Comparison of ENCODE assay signal across 10 cellular contexts in the genomic region with DNA sequence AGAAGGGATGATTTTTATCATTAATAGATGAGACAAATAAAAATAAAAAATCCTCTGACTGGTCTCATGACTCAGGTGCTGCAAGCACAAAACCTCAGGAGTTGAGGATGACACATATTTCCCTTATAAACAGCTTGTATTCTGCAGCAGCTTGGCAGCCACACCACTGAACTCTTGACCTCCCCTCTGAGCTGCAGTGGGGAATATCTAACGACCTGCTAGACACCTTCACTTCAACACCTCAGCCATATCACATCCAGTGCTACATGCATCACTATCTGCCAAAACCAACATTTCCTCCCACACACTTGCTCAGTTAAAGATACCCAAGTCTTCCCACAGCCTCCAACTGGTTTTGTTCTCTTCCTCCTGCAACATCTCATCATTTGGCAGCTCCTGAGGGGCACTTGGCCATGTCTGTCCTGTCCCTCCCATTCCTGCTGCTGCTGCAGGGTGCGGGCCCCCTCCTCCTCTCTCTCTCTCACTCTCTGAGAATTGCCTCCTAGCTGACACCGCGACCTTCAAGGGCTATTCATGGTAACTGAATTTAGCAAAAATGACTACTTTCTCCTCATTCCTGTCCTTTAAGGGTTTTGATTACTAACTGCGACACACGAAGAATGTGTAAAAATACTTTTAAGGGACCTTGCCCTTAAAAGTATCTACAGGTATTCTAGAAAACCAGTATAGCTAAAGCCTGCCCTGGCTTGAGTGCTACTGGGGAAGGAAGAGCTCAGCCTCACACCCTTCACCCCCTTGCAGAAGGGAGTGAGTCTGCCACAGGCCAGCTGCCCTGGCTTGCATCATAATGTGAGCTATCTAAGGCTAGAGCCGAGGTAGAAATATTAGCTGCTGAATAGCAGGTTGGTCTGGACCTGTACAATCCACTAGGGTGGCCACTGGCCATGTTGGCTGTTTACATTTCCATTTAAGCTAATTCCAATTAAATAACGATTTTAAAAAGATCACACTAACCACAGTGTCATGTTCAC. TPM values are rescaled to one million over a fixed set of nuclear protein-coding genes. Genes with fewer than 3 reads are reported as not detected.
A peak's percentile ranks its signal among the peaks of the same experiment; 100 is the strongest.
DNase-seq lines count a peak whose midpoint lies in the region; ATAC-seq, FAIRE-seq and TF ChIP-seq lines count a peak whose summit lies in the region.
"Had no signal": no experiment of that assay in that cellular context is flagged by ENCODE, and none has a peak within 500 bp of the region (broad histone marks: within the 10 kb centered on the region; RNA-seq: fewer than 3 reads in every experiment).

No MANE protein-coding gene starts in this region.

- H3K27me3 Mint-ChIP-seq in activated CD8-positive, alpha-beta T cell treated with anti-CD3 and anti-CD28 coated beads for 36 hours, result peaks cover 38% of the 10 kb centered on the region

- in situ Hi-C loops in HepG2 (cut with HindIII; ENCODE audit: extremely low pct_ligation_motif_present, low pct_unique_long_range_greater_than_20kb) (no loop called here), transverse colon (cut with MboI; ENCODE audit: low pct_ligation_motif_present in 1 of 4, low pct_unique_long_range_greater_than_20kb in 1 of 4, low sequenced_read_pairs in 3 of 4) (no loop called here)

- H2AFZ ChIP-seq in HepG2 (ENCODE audit: low read length), result no peak overlapping the region

- no peak overlapping the region for H3K9ac ChIP-seq in HepG2 (ENCODE audit: insufficient read depth, low read depth, low read length)

- no peaks in the 10 kb centered on the region for H4K20me1 ChIP-seq in HepG2 (ENCODE audit: insufficient read depth, low read length)

- FAIRE-seq in HepG2 (lab: Jason Lieb, UNC) (no peak), H54 (lab: Jason Lieb, UNC) (no peak)

- H3K4me1 Mint-ChIP-seq in activated CD8-positive, alpha-beta T cell treated with anti-CD3 and anti-CD28 coated beads for 36 hours (ENCODE audit: low read depth), result peaks cover 22% of the 10 kb centered on the region

- DNase-seq in right lobe of liver, result no peak
- DNase-seq in HepG2 (ENCODE audit: low spot score), result no peak
- peak; percentile 74 for DNase-seq in activated CD8-positive, alpha-beta T cell treated with anti-CD3 and anti-CD28 coated beads for 36 hours
- DNase-seq in right cardiac atrium, result no peak
- DNase-seq in transverse colon, result peak; percentile 13
- DNase-seq in H54 (ENCODE audit: insufficient read length, low spot score), result no peak
- DNase-seq: C1 segment of cervical spinal cord, NCI-H2081 had no signal

- TF ChIP-seq CTCF in right lobe of liver (IDR thresholded peaks at IDR 0.05) (no peak), HepG2 (CRISPR knock-in tag; IDR thresholded peaks at IDR 0.05) (no peak), transverse colon (IDR thresholded peaks at IDR 0.05) (no peak)
- no peak for TF ChIP-seq CTCF in activated CD8-positive, alpha-beta T cell treated with anti-CD3 and anti-CD28 coated beads for 36 hours (IDR thresholded peaks at IDR 0.05)

- intact Hi-C loops in right lobe of liver (cut with DNase I), result no loop called here
- intact Hi-C loops in HepG2 (cut with micrococcal nuclease; ENCODE audit: unreplicated experiment), result no loop called here
- intact Hi-C loops in activated CD8-positive, alpha-beta T cell treated with anti-CD3 and anti-CD28 coated beads for 36 hours (cut with micrococcal nuclease), result loop anchor here (2.0 kb wide), 1 partner anchor 17 kb away; no protein-coding TSS in a partner anchor
- intact Hi-C loops in right cardiac atrium (cut with DNase I), result no loop called here
- intact Hi-C loops in transverse colon (cut with DNase I; ENCODE audit: low total_unique reads), result no loop called here

- H3K27me3 ChIP-seq in right lobe of liver (no peaks in the 10 kb centered on the region), HepG2 (ENCODE audit: control insufficient read depth in 1 of 2, insufficient read depth in 2 of 2, low read length in 2 of 2) (peaks cover 0 to 8% of the 10 kb centered on the region in 2 experiments; a peak in 2 of 5 replicates), right cardiac atrium (ENCODE audit: control insufficient read depth, insufficient read depth) (no peaks in the 10 kb centered on the region), transverse colon (no peaks in the 10 kb centered on the region)

- no peaks in the 10 kb centered on the region for H3K36me3 ChIP-seq in right lobe of liver
- no peaks in the 10 kb centered on the region for H3K36me3 ChIP-seq in HepG2 (replicated peaks in 1 of 2; ENCODE audit: control insufficient read depth in 1 of 2, insufficient read depth in 2 of 2, low read length in 2 of 2)
- H3K36me3 ChIP-seq in transverse colon, result no peaks in the 10 kb centered on the region

- no peaks in the 10 kb centered on the region for H3K9me3 ChIP-seq in right lobe of liver
- no peaks in the 10 kb centered on the region for H3K9me3 ChIP-seq in HepG2 (ENCODE audit: low read length)
- H3K9me3 ChIP-seq in right cardiac atrium (ENCODE audit: control insufficient read depth, low read length), result no peaks in the 10 kb centered on the region
- H3K9me3 ChIP-seq in transverse colon, result no peaks in the 10 kb centered on the region

- POLR2A ChIA-PET in HepG2 (lab: Yijun Ruan, JAX), result no interaction called here
- POLR2A ChIA-PET in activated CD8-positive, alpha-beta T cell treated with anti-CD3 and anti-CD28 coated beads for 36 hours (lab: Charles Lee), result interaction anchor here (0.7 to 1.2 kb wide), 3 partner anchors 16 to 848 kb away, joined by 3 to 5 read pairs (median 3); no protein-coding TSS in a partner anchor

- CTCF ChIA-PET in HepG2 (lab: Yijun Ruan, JAX; ENCODE audit: low intra/inter-chr PET ratio, low total read pairs), result no interaction called here
- CTCF ChIA-PET in activated CD8-positive, alpha-beta T cell treated with anti-CD3 and anti-CD28 coated beads for 36 hours (lab: Charles Lee), result interaction anchor here (0.9 to 2.1 kb wide), 9 partner anchors 9 to 195 kb away, joined by 3 to 7 read pairs (median 3); no protein-coding TSS in a partner anchor

- no TSS peak for BruUV-seq in HepG2 (replicated peaks; lab: Mats Ljungman, UMichigan)

- no peak for TF ChIP-seq EP300 in HepG2 (IDR thresholded peaks at IDR 0.05; ENCODE audit: low read depth in 2 of 2, low read length in 2 of 2)
- no peak for TF ChIP-seq EP300 in HepG2 (CRISPR knock-in tag; IDR thresholded peaks at IDR 0.05; ENCODE audit: borderline replicate concordance)
- no peak for TF ChIP-seq EP300 in transverse colon (IDR thresholded peaks at IDR 0.05; ENCODE audit: low read depth)

- no peaks in the 10 kb centered on the region for H3K9me3 Mint-ChIP-seq in activated CD8-positive, alpha-beta T cell treated with anti-CD3 and anti-CD28 coated beads for 36 hours

- TF ChIP-seq RAD21 in HepG2 (CRISPR knock-in tag; IDR thresholded peaks at IDR 0.05), result no peak

- H3K4me3 ChIP-seq in right lobe of liver (no peak overlapping the region), HepG2 (replicated peaks in 1 of 3; ENCODE audit: insufficient read depth in 1 of 3, low read depth in 2 of 3, low read length in 3 of 3) (no peak overlapping the region), right cardiac atrium (ENCODE audit: low read length) (no peak overlapping the region), transverse colon (no peak overlapping the region)

- TF ChIP-seq POLR2A in right lobe of liver (IDR thresholded peaks at IDR 0.05) (no peak), HepG2 (IDR thresholded peaks at IDR 0.05; ENCODE audit: insufficient read depth in 1 of 2, low read depth in 2 of 2, low read length in 2 of 2) (no peak), transverse colon (IDR thresholded peaks at IDR 0.05) (no peak), H54 (IDR thresholded peaks at IDR 0.05; ENCODE audit: low read depth, low read length) (no peak)

- H3K4me2 ChIP-seq in HepG2 (ENCODE audit: low read depth, low read length), result no peak overlapping the region

- WGBS in right lobe of liver (ENCODE audit: insufficient coverage, low coverage, low lambda C conversion rate, missing lambda C conversion rate), result 61% methylated on average over 7 of the region's 8 CpGs
- 37% methylated on average over 8 of the region's 8 CpGs for WGBS in HepG2 (ENCODE audit: low lambda C conversion rate)
- WGBS in right cardiac atrium, result 29% methylated on average over 8 of the region's 8 CpGs
- WGBS in transverse colon (ENCODE audit: low coverage in 1 of 2), 2 donors, result 55 to 65% methylated on average over 8 of the region's 8 CpGs

- peak overlapping the region; percentile 2 for H3K27ac Mint-ChIP-seq in activated CD8-positive, alpha-beta T cell treated with anti-CD3 and anti-CD28 coated beads for 36 hours

- no peak overlapping the region for H3K4me3 Mint-ChIP-seq in activated CD8-positive, alpha-beta T cell treated with anti-CD3 and anti-CD28 coated beads for 36 hours

- H3K36me3 Mint-ChIP-seq in activated CD8-positive, alpha-beta T cell treated with anti-CD3 and anti-CD28 coated beads for 36 hours (ENCODE audit: low read depth), result no peaks in the 10 kb centered on the region

- no peaks in the 10 kb centered on the region for H3K4me1 ChIP-seq in right lobe of liver
- H3K4me1 ChIP-seq in HepG2 (ENCODE audit: insufficient read depth, low read length), result no peaks in the 10 kb centered on the region
- H3K4me1 ChIP-seq in right cardiac atrium (ENCODE audit: control insufficient read depth, insufficient read depth, low read length), result no peaks in the 10 kb centered on the region
- no peaks in the 10 kb centered on the region for H3K4me1 ChIP-seq in transverse colon

- H3K79me2 ChIP-seq in HepG2 (ENCODE audit: insufficient read depth, low read length), result no peaks in the 10 kb centered on the region

- H3K27ac ChIP-seq in right lobe of liver, result no peak overlapping the region
- no peak overlapping the region for H3K27ac ChIP-seq in HepG2 (ENCODE audit: extremely low read length, insufficient read depth, low read length)
- H3K27ac ChIP-seq in right cardiac atrium (ENCODE audit: low read length), result no peak overlapping the region
- no peak overlapping the region for H3K27ac ChIP-seq in transverse colon

- ATAC-seq in right lobe of liver (peak; percentile 37 to 82 (median 50)), HepG2 (no peak), right cardiac atrium (peak; percentile 28 to 75), HG03025 (IDR thresholded peaks at IDR 0.05; ENCODE audit: low FRiP score, unreplicated experiment) (no peak), GM18909 (IDR thresholded peaks at IDR 0.05; ENCODE audit: poor library complexity, unreplicated experiment) (no peak)
- peak; percentile 97 for ATAC-seq in activated CD8-positive, alpha-beta T cell treated with anti-CD3 and anti-CD28 coated beads for 36 hours

RNA-seq across cellular contexts. Expression of gene CCR9, which starts 5.0 kb away (rescaled TPM):
- total RNA-seq in right lobe of liver (under 1 TPM in 3 of 6 experiments, not detected in 3; 0.07 to 0.09 (median 0.07) TPM), HepG2 (2016; rRNA removed; fragmentation: Illumina TruSeq; extraction: Trizol) (not detected in 2 replicates), right cardiac atrium (not detected), transverse colon (1 to 10 TPM in 1 of 4 donors, under 1 TPM in 1, not detected in 2; 0.14 to 1.3 TPM)
- not detected in 2 replicates for total RNA-seq in HepG2 (2016; cell fraction: cytosol; rRNA removed; fragmentation: Illumina TruSeq; extraction: Trizol; ENCODE audit: low read depth)
- not detected in 2 replicates for total RNA-seq in HepG2 (2016; cell fraction: insoluble cytoplasmic fraction; rRNA removed; fragmentation: Illumina TruSeq; extraction: Trizol)
- total RNA-seq in HepG2 (2016; cell fraction: membrane; rRNA removed; fragmentation: Illumina TruSeq; extraction: Trizol), result not detected in 2 replicates
- total RNA-seq in HepG2 (2016; cell fraction: nucleus; rRNA removed; fragmentation: Illumina TruSeq; extraction: Trizol), result not detected in 2 replicates
- polyA plus RNA-seq in HepG2 (2011; rRNA removed) (not detected in 2 replicates), right cardiac atrium (not detected)
- polyA plus RNA-seq in HepG2 (2011; cell fraction: cytosol; rRNA removed), result not detected in 2 replicates
- polyA plus RNA-seq in HepG2 (2011; cell fraction: nucleus; rRNA removed), result not detected in 2 replicates
- polyA plus RNA-seq in HepG2 (2012), result not detected in 2 replicates
- not detected in 2 replicates for polyA plus RNA-seq in HepG2 (2016; cell fraction: cytosol; fragmentation: Illumina TruSeq; extraction: Trizol; ENCODE audit: low read depth)
- polyA plus RNA-seq in HepG2 (2016; cell fraction: insoluble cytoplasmic fraction; fragmentation: Illumina TruSeq; extraction: Trizol; ENCODE audit: low read depth), result not detected in 2 replicates
- not detected in 2 replicates for polyA plus RNA-seq in HepG2 (2016; cell fraction: membrane; fragmentation: Illumina TruSeq; extraction: Trizol; ENCODE audit: low read depth)
- polyA plus RNA-seq in HepG2 (2016; cell fraction: nucleus; fragmentation: Illumina TruSeq; extraction: Trizol; ENCODE audit: insufficient read depth, low read depth), result not detected in 2 replicates
- not detected in 2 replicates for polyA minus RNA-seq in HepG2 (2011; rRNA and poly(A)+ RNA removed; ENCODE audit: low replicate concordance)
- not detected in 2 replicates for polyA minus RNA-seq in HepG2 (2011; cell fraction: cytosol; rRNA and poly(A)+ RNA removed)
- not detected in 2 replicates for polyA minus RNA-seq in HepG2 (2011; cell fraction: nucleus; rRNA and poly(A)+ RNA removed)
- under 1 TPM; 0.20 TPM for total RNA-seq in activated CD8-positive, alpha-beta T cell treated with anti-CD3 and anti-CD28 coated beads for 36 hours

RNA-seq across cellular contexts. Expression of gene LZTFL1, which starts 39.4 kb away (rescaled TPM):
- total RNA-seq in right lobe of liver (10 to 100 TPM in 1 of 6 experiments, 1 to 10 TPM in 5; 2.6 to 12.8 (median 6.0) TPM), HepG2 (2016; rRNA removed; fragmentation: Illumina TruSeq; extraction: Trizol) (16.6 and 27.3 TPM in 2 replicates), right cardiac atrium (10 to 100 TPM; 10.1 to 13.4 (median 11.8) TPM), transverse colon (10 to 100 TPM in 1 of 4 donors, 1 to 10 TPM in 3; 3.7 to 10.3 (median 7.8) TPM)
- total RNA-seq in HepG2 (2016; cell fraction: cytosol; rRNA removed; fragmentation: Illumina TruSeq; extraction: Trizol; ENCODE audit: low read depth), result 2.6 TPM in 2 replicates
- 18.6 and 27.9 TPM in 2 replicates for total RNA-seq in HepG2 (2016; cell fraction: insoluble cytoplasmic fraction; rRNA removed; fragmentation: Illumina TruSeq; extraction: Trizol)
- 7.0 and 7.7 TPM in 2 replicates for total RNA-seq in HepG2 (2016; cell fraction: membrane; rRNA removed; fragmentation: Illumina TruSeq; extraction: Trizol)
- 10.3 and 11.4 TPM in 2 replicates for total RNA-seq in HepG2 (2016; cell fraction: nucleus; rRNA removed; fragmentation: Illumina TruSeq; extraction: Trizol)
- polyA plus RNA-seq in HepG2 (2011; rRNA removed) (14.6 and 17.2 TPM in 2 replicates), right cardiac atrium (5.0 TPM)
- polyA plus RNA-seq in HepG2 (2011; cell fraction: cytosol; rRNA removed), result 12.9 and 17.7 TPM in 2 replicates
- polyA plus RNA-seq in HepG2 (2011; cell fraction: nucleus; rRNA removed), result 10.4 and 11.6 TPM in 2 replicates
- polyA plus RNA-seq in HepG2 (2012), result 6.4 and 11.3 TPM in 2 replicates
- polyA plus RNA-seq in HepG2 (2016; cell fraction: cytosol; fragmentation: Illumina TruSeq; extraction: Trizol; ENCODE audit: low read depth), result 2.7 and 4.1 TPM in 2 replicates
- 25.3 and 28.2 TPM in 2 replicates for polyA plus RNA-seq in HepG2 (2016; cell fraction: insoluble cytoplasmic fraction; fragmentation: Illumina TruSeq; extraction: Trizol; ENCODE audit: low read depth)
- polyA plus RNA-seq in HepG2 (2016; cell fraction: membrane; fragmentation: Illumina TruSeq; extraction: Trizol; ENCODE audit: low read depth), result 5.7 and 6.5 TPM in 2 replicates
- polyA plus RNA-seq in HepG2 (2016; cell fraction: nucleus; fragmentation: Illumina TruSeq; extraction: Trizol; ENCODE audit: insufficient read depth, low read depth), result 12.6 and 13.8 TPM in 2 replicates
- polyA minus RNA-seq in HepG2 (2011; rRNA and poly(A)+ RNA removed; ENCODE audit: low replicate concordance), result 7.3 and 7.4 TPM in 2 replicates
- 4.0 and 6.9 TPM in 2 replicates for polyA minus RNA-seq in HepG2 (2011; cell fraction: cytosol; rRNA and poly(A)+ RNA removed)
- polyA minus RNA-seq in HepG2 (2011; cell fraction: nucleus; rRNA and poly(A)+ RNA removed), result 9.0 and 12.6 TPM in 2 replicates
- 1 to 10 TPM; 4.7 TPM for total RNA-seq in activated CD8-positive, alpha-beta T cell treated with anti-CD3 and anti-CD28 coated beads for 36 hours

Comparison
In these comparisons a context has a peak if more than half of its experiments do, and no peak if none do; other contexts are left out.
1. ATAC-seq: peak in right lobe of liver (4 of 4), activated CD8-positive, alpha-beta T cell treated with anti-CD3 and anti-CD28 coated beads for 36 hours (single experiment) and right cardiac atrium (2 of 2); none in HepG2 (single experiment), HG03025 (single experiment) and GM18909 (single experiment).
2. DNase-seq: peak in activated CD8-positive, alpha-beta T cell treated with anti-CD3 and anti-CD28 coated beads for 36 hours (single experiment) and transverse colon (single experiment); none in right lobe of liver (0 of 3), HepG2 (single experiment), right cardiac atrium (0 of 3) and H54 (single experiment).